Comparison of ENCODE assay signal across 13 cellular contexts in the genomic region with DNA sequence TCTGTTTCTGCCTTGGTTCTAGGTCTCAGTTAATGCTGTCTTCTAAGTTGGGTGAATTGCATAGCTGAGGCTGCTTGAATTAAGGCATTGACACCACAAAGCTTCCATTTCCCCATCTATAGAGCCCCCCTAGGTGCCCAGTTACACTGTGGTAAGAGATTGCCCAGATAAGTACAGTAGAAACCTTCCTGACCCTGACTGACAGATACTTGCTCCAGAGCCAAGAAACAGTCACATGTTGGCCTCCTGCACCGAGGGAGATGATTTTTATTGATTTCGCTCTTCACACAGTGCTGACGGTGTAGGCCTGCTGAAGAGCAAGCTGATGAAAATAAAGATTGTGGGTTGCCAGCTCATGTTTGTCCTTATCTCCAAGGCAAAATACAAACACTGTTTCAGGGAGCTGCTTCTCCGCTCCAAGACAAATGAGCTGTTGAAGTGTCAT.
DNase-seq lines count a peak whose midpoint lies in the region; ATAC-seq and TF ChIP-seq lines count a peak whose summit lies in the region.
"Had no signal": no experiment of that assay in that cellular context is flagged by ENCODE, and none has a peak within 500 bp of the region (broad histone marks: within the 10 kb centered on the region; RNA-seq: fewer than 3 reads in every experiment).

No MANE protein-coding gene starts in this region.

- H3K27me3 ChIP-seq in body of pancreas = no peaks in the 10 kb centered on the region
- H3K27me3 ChIP-seq: heart left ventricle had no signal

- TF ChIP-seq CTCF in body of pancreas (IDR thresholded peaks at IDR 0.05) = no peak

- TF ChIP-seq POLR2A in body of pancreas (IDR thresholded peaks at IDR 0.05) = no peak

- intact Hi-C loops in body of pancreas (cut with DNase I) (no loop called here), posterior vena cava (cut with DNase I) (no loop called here)

- peak; percentile 89 for DNase-seq in GF-D8 (lab: John Stamatoyannopoulos, UW)
- DNase-seq in NCI-H2227 treated with DMSO at 0.1 percent for 48 hours (lab: John Stamatoyannopoulos, UW) = peak; percentile 51
- peak in 3 of 4 donors; percentile 19 to 46 (median 24) for DNase-seq in body of pancreas
- DNase-seq in globus pallidus (ENCODE audit: low spot score) = no peak
- no peak for DNase-seq in NCI-H1436 (lab: John Stamatoyannopoulos, UW)
- no peak for DNase-seq in posterior vena cava (ENCODE audit: low spot score)
- DNase-seq: activated naive CD8-positive, alpha-beta T cell treated with anti-CD3 and anti-CD28 coated beads, Interleukin-2, amount 10 ng/mL, durations not matched to agents 7 days and 5 days; CD4-positive, alpha-beta memory T cell; heart left ventricle; NCI-H1105 treated with DMSO at 0.1 percent for 48 hours; T-helper 9 cell had no signal

- H3K9me3 ChIP-seq in body of pancreas (no peaks in the 10 kb centered on the region), mesodermal cell (ENCODE audit: control insufficient read depth, low read length) (no peaks in the 10 kb centered on the region)

- 34 to 44% methylated on average over 4 of the region's 4 CpGs for WGBS in body of pancreas, 2 donors
- WGBS in mesodermal cell (ENCODE audit: insufficient coverage in 2 of 2), 2 experiments = 82 to 83% methylated on average over 2 to 3 of the region's 4 CpGs

- H3K27ac ChIP-seq in body of pancreas = peak overlapping the region in 2 of 4 donors; percentile 7 to 52
- peak overlapping the region; percentile 91 for H3K27ac ChIP-seq in mesodermal cell (ENCODE audit: low read depth, low read length, severe bottlenecking)
- H3K27ac ChIP-seq: heart left ventricle had no signal

- ATAC-seq in body of pancreas = peak; percentile 79
- ATAC-seq in GM21717 (IDR thresholded peaks at IDR 0.05; ENCODE audit: unreplicated experiment) = no peak

- peaks cover 17% of the 10 kb centered on the region for H3K4me1 ChIP-seq in body of pancreas
- H3K4me1 ChIP-seq in mesodermal cell (ENCODE audit: control insufficient read depth, insufficient read depth, low read length, poor library complexity, severe bottlenecking) = peaks cover 2% of the 10 kb centered on the region
- H3K4me1 ChIP-seq: heart left ventricle had no signal

- H3K4me3 ChIP-seq in body of pancreas (no peak overlapping the region), mesodermal cell (ENCODE audit: extremely low read depth, insufficient read depth, low read length, poor library complexity, severe bottlenecking) (no peak overlapping the region)
- H3K4me3 ChIP-seq: heart left ventricle had no signal

- H3K36me3 ChIP-seq in body of pancreas (replicated peaks in 1 of 2; ENCODE audit: insufficient read depth in 1 of 2, low read depth in 2 of 2) (no peaks in the 10 kb centered on the region), mesodermal cell (ENCODE audit: control insufficient read depth, insufficient read depth, low read length) (peaks cover 25% of the 10 kb centered on the region)

Comparison
In these comparisons a context has a peak if more than half of its experiments do, and no peak if none do; other contexts are left out.
1. DNase-seq: peak in GF-D8 (single experiment), NCI-H2227 treated with DMSO at 0.1 percent for 48 hours (single experiment) and body of pancreas (3 of 4); none in globus pallidus (single experiment), NCI-H1436 (single experiment) and posterior vena cava (single experiment).